In genomic region chr11:62671604-62672528, GRCh38 we compare ENCODE assay signal across 8 cellular contexts. TPM values are rescaled to one million over a fixed set of nuclear protein-coding genes. Genes with fewer than 3 reads are reported as not detected.
DNase-seq lines count a peak whose midpoint lies in the region; ATAC-seq and TF ChIP-seq lines count a peak whose summit lies in the region.

Gene LBHD1 (minus strand): TSS chr11:62672267. CDS start chr11:62670031, 2,236 bp downstream.
Gene UQCC3 (plus strand): TSS chr11:62671673. CDS start chr11:62671746, 73 bp downstream.

- H2AFZ ChIP-seq in Loucy (ENCODE audit: low read length) (peak within 1 kb of the TSS; percentile 91), neuronal stem cell (ENCODE audit: low read length) (peak within 1 kb of the TSS; percentile 91)

- no peaks in the 10 kb centered on the region for H3K9me3 ChIP-seq in Loucy (ENCODE audit: insufficient read depth, low read depth, low read length)
- H3K9me3 ChIP-seq in neuronal stem cell (replicated peaks in 1 of 2; ENCODE audit: control insufficient read depth in 2 of 2, insufficient read depth in 1 of 2, low read depth in 1 of 2, low read length in 2 of 2), result no peaks in the 10 kb centered on the region

- H3K79me1 ChIP-seq in neuronal stem cell (ENCODE audit: low read depth, low read length), result peaks cover 4% of the 10 kb centered on the region

- H3K36me3 ChIP-seq in Loucy (ENCODE audit: insufficient read depth, low read length) (no peaks in the 10 kb centered on the region; the same call in 1 of the 2 replicates), neuronal stem cell (replicated peaks in 1 of 2; ENCODE audit: control insufficient read depth in 2 of 2, insufficient read depth in 2 of 2, low read length in 2 of 2) (peaks cover 15 to 48% of the 10 kb centered on the region in 2 donors)

- WGBS in neuronal stem cell (ENCODE audit: extremely low coverage in 2 of 2, insufficient read length in 2 of 2, insufficient replicate concordance in 1 of 2), 2 donors, result no CpG with 5 or more reads among the region's 66 CpGs

- H3K27ac ChIP-seq in foreskin keratinocyte, result peak within 1 kb of the TSS; percentile 68
- H3K27ac ChIP-seq in neuronal stem cell (replicated peaks; ENCODE audit: low read length), result peak within 1 kb of the TSS; percentile 89

- H2BK15ac ChIP-seq in neuronal stem cell (ENCODE audit: low read length), result peak within 1 kb of the TSS; percentile 46

- H3K23ac ChIP-seq in neuronal stem cell (ENCODE audit: low read depth, low read length, poor library complexity), result peak within 1 kb of the TSS; percentile 50

- no peak within 1 kb of the TSS for H2BK5ac ChIP-seq in neuronal stem cell (ENCODE audit: low read length)

- H3K4ac ChIP-seq in neuronal stem cell (ENCODE audit: low read length), result no peak within 1 kb of the TSS

- no peak within 1 kb of the TSS for H4K8ac ChIP-seq in neuronal stem cell (ENCODE audit: low read depth, low read length)

- H3K18ac ChIP-seq in neuronal stem cell (ENCODE audit: low read length), result peak within 1 kb of the TSS; percentile 95

- H3K4me2 ChIP-seq in Loucy (ENCODE audit: low read depth, low read length, poor library complexity, severe bottlenecking), result peak within 1 kb of the TSS; percentile 87
- H3K4me2 ChIP-seq in neuronal stem cell (ENCODE audit: insufficient read depth, low read length, poor library complexity, severe bottlenecking), result peak within 1 kb of the TSS; percentile 94

- H3K4me1 ChIP-seq in Loucy (ENCODE audit: insufficient read depth, low read length, poor library complexity, severe bottlenecking) (peaks cover 38% of the 10 kb centered on the region), foreskin keratinocyte (peaks cover 16% of the 10 kb centered on the region), neuronal stem cell (ENCODE audit: control insufficient read depth in 2 of 2, insufficient read depth in 1 of 2, low read depth in 1 of 2, low read length in 2 of 2) (peaks cover 0 to 3% of the 10 kb centered on the region in 2 donors)

- H2BK12ac ChIP-seq in neuronal stem cell (ENCODE audit: low read length), result no peak within 1 kb of the TSS

- peak within 1 kb of the TSS; percentile 63 for H2BK120ac ChIP-seq in neuronal stem cell (ENCODE audit: low read depth, low read length)

- H3K4me3 ChIP-seq in Loucy (ENCODE audit: low read length, poor library complexity, severe bottlenecking), result peak within 1 kb of the TSS; percentile 80
- H3K4me3 ChIP-seq in neuronal stem cell (ENCODE audit: low read length in 2 of 2), result peak within 1 kb of the TSS; percentile 84 to 96

- peak within 1 kb of the TSS; percentile 77 for H3K14ac ChIP-seq in neuronal stem cell (ENCODE audit: low read length)

- peak; percentile 58 for ATAC-seq in GM21786 (IDR thresholded peaks at IDR 0.05; ENCODE audit: unreplicated experiment)
- ATAC-seq in foreskin keratinocyte, result peak; percentile 76

- peaks cover 23% of the 10 kb centered on the region for H4K20me1 ChIP-seq in Loucy (ENCODE audit: insufficient read depth, low read length, poor library complexity, severe bottlenecking)

- peak; percentile 71 for DNase-seq in DMS153 (lab: John Stamatoyannopoulos, UW)
- DNase-seq in SHP77 treated with DMSO at 0.1 percent for 48 hours (lab: John Stamatoyannopoulos, UW), result peak; percentile 68
- DNase-seq in activated gamma-delta T cell treated with anti-CD3 and anti-CD28 coated beads, Interleukin-2, amount 50 U/mL, for 16 hours (ENCODE audit: low read depth), result peak; percentile 65
- DNase-seq in foreskin keratinocyte, result peak; percentile 73 to 88
- peak; percentile 89 for DNase-seq in neuronal stem cell (ENCODE audit: low spot score)
- peak; percentile 90 for DNase-seq in superior temporal gyrus (ENCODE audit: extremely low spot score)

- H3K9me2 ChIP-seq in Loucy (replicated peaks; ENCODE audit: low read depth, low read length), result no peaks in the 10 kb centered on the region

- TF ChIP-seq CTCF in Loucy (conservative IDR thresholded peaks at IDR 0.05; ENCODE audit: low read length) (no peak), foreskin keratinocyte (conservative IDR thresholded peaks at IDR 0.05) (no peak)

- H4K91ac ChIP-seq in neuronal stem cell (ENCODE audit: low read depth, low read length, poor library complexity), result no peak within 1 kb of the TSS

- H3F3A ChIP-seq in Loucy (ENCODE audit: low read depth), result no peaks in the 10 kb centered on the region; the same call in 1 of the 2 replicates

- H3K9ac ChIP-seq in Loucy (ENCODE audit: low read depth, low read length, poor library complexity, severe bottlenecking) (peak within 1 kb of the TSS; percentile 91), neuronal stem cell (ENCODE audit: low read depth, low read length, poor library complexity) (peak within 1 kb of the TSS; percentile 99)

- H3K27me3 ChIP-seq in Loucy (ENCODE audit: insufficient read depth, low read length, poor library complexity, severe bottlenecking) (no peaks in the 10 kb centered on the region), foreskin keratinocyte (no peaks in the 10 kb centered on the region), neuronal stem cell (ENCODE audit: control insufficient read depth in 3 of 3, insufficient read depth in 3 of 3, low read depth in 1 of 3, low read length in 3 of 3) (no peaks in the 10 kb centered on the region)

- H3K79me2 ChIP-seq in Loucy (ENCODE audit: insufficient read depth, low read length), result peaks cover 73% of the 10 kb centered on the region

- peak within 1 kb of the TSS; percentile 38 for H2AK5ac ChIP-seq in neuronal stem cell (ENCODE audit: low read depth, low read length)

RNA-seq across cellular contexts. Expression of gene LBHD1, which starts in this region (rescaled TPM):
- 4.9 and 6.5 TPM in 2 replicates for total RNA-seq in foreskin keratinocyte
- polyA plus RNA-seq in foreskin keratinocyte, result 5.0 and 6.9 TPM in 2 replicates
- polyA plus RNA-seq in neuronal stem cell (2013, experiment 1 of 2), result 1.1 TPM
- polyA plus RNA-seq in neuronal stem cell (2013, experiment 2 of 2), result 0.98 TPM

RNA-seq across cellular contexts. Expression of gene UQCC3, which starts in this region (rescaled TPM):
- 17.2 and 18.2 TPM in 2 replicates for total RNA-seq in foreskin keratinocyte
- 23.0 and 24.4 TPM in 2 replicates for polyA plus RNA-seq in foreskin keratinocyte
- polyA plus RNA-seq in neuronal stem cell (2013, experiment 1 of 2), result 11.6 TPM
- 11.7 TPM for polyA plus RNA-seq in neuronal stem cell (2013, experiment 2 of 2)

Comparison
In these comparisons a context has a peak if more than half of its experiments do, and no peak if none do; other contexts are left out.
1. Peak in every context shown above with its lines: DNase-seq, ATAC-seq, H3K4me3 ChIP-seq and H3K27ac ChIP-seq.